Comparison of ENCODE assay signal across 18 cellular contexts in the genomic region with DNA sequence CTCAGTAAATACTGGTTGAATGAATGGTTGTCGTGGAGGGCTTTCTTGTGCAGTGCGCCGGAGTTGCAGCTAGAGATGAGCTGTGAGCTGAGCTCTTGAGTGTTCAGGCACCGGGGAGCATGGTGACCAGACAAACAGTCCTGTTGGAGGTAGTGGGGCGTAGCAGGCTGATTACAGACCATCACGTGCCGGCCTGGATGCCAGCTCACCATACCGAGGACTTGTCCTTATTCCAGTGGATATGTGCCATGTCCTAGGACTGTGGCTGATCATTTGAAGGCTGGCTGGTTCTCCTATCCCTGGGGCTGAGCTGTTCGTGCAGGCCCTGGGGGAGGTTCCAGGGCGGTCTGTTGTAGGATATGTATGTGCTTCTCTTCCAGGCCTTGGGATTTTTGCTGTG. TPM values are rescaled to one million over a fixed set of nuclear protein-coding genes. Genes with fewer than 3 reads are reported as not detected.
DNase-seq lines count a peak whose midpoint lies in the region; ATAC-seq, FAIRE-seq and TF ChIP-seq lines count a peak whose summit lies in the region.
"Had no signal": no experiment of that assay in that cellular context is flagged by ENCODE, and none has a peak within 500 bp of the region (broad histone marks: within the 10 kb centered on the region; RNA-seq: fewer than 3 reads in every experiment).

No MANE protein-coding gene starts in this region.

- no peak for ATAC-seq in GM12878
- no peak for ATAC-seq in upper lobe of right lung
- ATAC-seq: activated T-helper 17 cell treated with anti-CD3 and anti-CD28 coated beads, Interleukin-2, amount 50 U/mL, for 72 hours had no signal

- FAIRE-seq in GM12878 (lab: Jason Lieb, UNC) = no peak
- FAIRE-seq: G401.6 had no signal

- SMC1A ChIA-PET in GM12878 (lab: Charles Lee; ENCODE audit: uncharacterized antibody, unreplicated experiment) = interaction anchor here (1.3 to 5.1 kb wide), 5 partner anchors 11 to 61 kb away, joined by 4 to 31 read pairs (median 7); no protein-coding TSS in a partner anchor

- no peak overlapping the region for H3K9ac ChIP-seq in GM12878 (ENCODE audit: control insufficient read depth, insufficient read depth, low read length)

- 75% methylated on average over 10 of the region's 10 CpGs for WGBS in GM12878 (ENCODE audit: insufficient coverage, insufficient replicate concordance, low lambda C conversion rate, missing lambda C conversion rate)

- no peak for TF ChIP-seq CTCF in AG04450 (IDR thresholded peaks at IDR 0.05; ENCODE audit: low read depth, low read length)
- no peak for TF ChIP-seq CTCF in GM12878 (IDR thresholded peaks at IDR 0.05 in 2 of 3, conservative IDR thresholded peaks at IDR 0.05 in 1 of 3; ENCODE audit: control insufficient read depth in 2 of 3, extremely low read depth in 1 of 3, insufficient read depth in 1 of 3, low read depth in 3 of 3, low read length in 3 of 3)
- no peak for TF ChIP-seq CTCF in nephron progenitor cell (IDR thresholded peaks at IDR 0.05)
- TF ChIP-seq CTCF in upper lobe of right lung (IDR thresholded peaks at IDR 0.05) = no peak

- H3K79me2 ChIP-seq in GM12878 (ENCODE audit: control insufficient read depth, insufficient read depth, low read length) = peaks cover 16% of the 10 kb centered on the region

- DNase-seq in AG04450 (ENCODE audit: low read depth, low spot score) = no peak
- peak; percentile 34 for DNase-seq in G401 (ENCODE audit: low spot score)
- DNase-seq in GM12878 (ENCODE audit: low read depth, low spot score) = no peak
- no peak for DNase-seq in nephron progenitor cell
- DNase-seq in globus pallidus (ENCODE audit: low spot score) = no peak
- no peak for DNase-seq in NCI-H1694 (lab: John Stamatoyannopoulos, UW)
- DNase-seq in NCI-H2107 (lab: John Stamatoyannopoulos, UW) = no peak
- DNase-seq in upper lobe of right lung = no peak
- DNase-seq: activated CD4-positive, alpha-beta T cell treated with anti-CD3 and anti-CD28 coated beads, Interleukin-2, amount 10 ng/mL, durations not matched to agents 7 days and 5 days; HFFc6; NCI-H1436 treated with DMSO at 0.1 percent for 48 hours; NCI-H510A; Peyer's patch; stimulated activated CD4-positive, alpha-beta T cell treated with anti-CD3 and anti-CD28 coated beads, Interleukin-12 subunit alpha, Interleukin-12 subunit beta, amount 100 ng/mL, for 4 hours had no signal

- H3K4me3 Mint-ChIP-seq in nephron progenitor cell = no peak overlapping the region
- H3K4me3 Mint-ChIP-seq: activated CD4-positive, alpha-beta T cell treated with anti-CD3 and anti-CD28 coated beads, Interleukin-2, amount 10 ng/mL, durations not matched to agents 7 days and 5 days; activated T-helper 17 cell treated with anti-CD3 and anti-CD28 coated beads, Interleukin-2, amount 50 U/mL, for 72 hours; HFFc6 had no signal

- H2AFZ ChIP-seq in GM12878 (ENCODE audit: control insufficient read depth, low read depth, low read length) = no peak overlapping the region

- no peak overlapping the region for H3K4me2 ChIP-seq in GM12878 (ENCODE audit: control insufficient read depth, insufficient read depth)

- intact Hi-C loops in GM12878 (cut with micrococcal nuclease; ENCODE audit: unreplicated experiment) = loop anchor here (5.0 kb wide), 2 partner anchors 52 to 112 kb away; no protein-coding TSS in a partner anchor
- intact Hi-C loops in upper lobe of right lung (cut with DNase I) = no loop called here

- peaks cover 14 to 15% of the 10 kb centered on the region in 2 experiments for H3K36me3 ChIP-seq in GM12878 (ENCODE audit: control insufficient read depth in 2 of 2, insufficient read depth in 2 of 2, low read length in 1 of 2)
- peaks cover 32% of the 10 kb centered on the region for H3K36me3 ChIP-seq in upper lobe of right lung

- H3K9me3 ChIP-seq in AG04450 (ENCODE audit: control insufficient read depth, insufficient read depth, low read length) (no peaks in the 10 kb centered on the region), GM12878 (replicated peaks; ENCODE audit: control insufficient read depth, insufficient read depth, low read length) (no peaks in the 10 kb centered on the region), upper lobe of right lung (no peaks in the 10 kb centered on the region)
- H3K9me3 ChIP-seq: Peyer's patch had no signal

- H3K27ac ChIP-seq in AG04450 (ENCODE audit: low read depth, low read length) (peak overlapping the region; percentile 21), GM12878 (ENCODE audit: control insufficient read depth, insufficient read depth) (peak overlapping the region; percentile 6; the same call in 1 of the 2 replicates), upper lobe of right lung (no peak overlapping the region)
- H3K27ac ChIP-seq: C4-2B, dorsolateral prefrontal cortex had no signal

- no peaks in the 10 kb centered on the region for H4K20me1 ChIP-seq in GM12878 (ENCODE audit: control insufficient read depth, insufficient read depth)

- RAD21 ChIA-PET in GM12878 (lab: Charles Lee; ENCODE audit: unreplicated experiment) = interaction anchor here (0.6 to 1.6 kb wide), 6 partner anchors 13 to 367 kb away, joined by 3 to 5 read pairs (median 4); no protein-coding TSS in a partner anchor

- H3K4me3 ChIP-seq in AG04450 (ENCODE audit: low read depth, low read length) = no peak overlapping the region
- no peak overlapping the region for H3K4me3 ChIP-seq in GM12878
- no peak overlapping the region for H3K4me3 ChIP-seq in upper lobe of right lung
- H3K4me3 ChIP-seq: dorsolateral prefrontal cortex, Peyer's patch had no signal

- in situ Hi-C loops in G401 (cut with HindIII; ENCODE audit: low sequenced_read_pairs) (no loop called here), GM12878 (cut with MboI) (no loop called here)

- no peak for TF ChIP-seq POLR2A in GM12878 (IDR thresholded peaks at IDR 0.05; ENCODE audit: low read depth, low read length)

- peak overlapping the region; percentile 68 for H3K27ac Mint-ChIP-seq in nephron progenitor cell
- H3K27ac Mint-ChIP-seq: activated T-helper 17 cell treated with anti-CD3 and anti-CD28 coated beads, Interleukin-2, amount 50 U/mL, for 72 hours; HFFc6 had no signal

- peaks cover 58% of the 10 kb centered on the region for H3K36me3 Mint-ChIP-seq in nephron progenitor cell (ENCODE audit: low read depth)

- TF ChIP-seq EP300 in GM12878 (IDR thresholded peaks at IDR 0.05; ENCODE audit: borderline replicate concordance in 1 of 2, control insufficient read depth in 1 of 2, low read depth in 2 of 2, low read length in 2 of 2) = no peak

- peaks cover 25% of the 10 kb centered on the region for H3K4me1 Mint-ChIP-seq in nephron progenitor cell

- BruUV-seq in GM12878 (replicated peaks; lab: Mats Ljungman, UMichigan) = no TSS peak

- CTCF ChIA-PET in AG04450 (lab: Charles Lee) = interaction anchor here (1.3 kb wide), 1 partner anchor 135 kb away, joined by 3 read pairs; no protein-coding TSS in a partner anchor
- CTCF ChIA-PET in GM12878 (lab: Yijun Ruan, JAX) = interaction anchor here (0.9 to 1.3 kb wide), 2 partner anchors 16 to 135 kb away, joined by 3 read pairs; no protein-coding TSS in a partner anchor

- H3K27me3 Mint-ChIP-seq in nephron progenitor cell (ENCODE audit: low read depth, poor library complexity) = peaks cover 4% of the 10 kb centered on the region
- H3K27me3 Mint-ChIP-seq: activated CD4-positive, alpha-beta T cell treated with anti-CD3 and anti-CD28 coated beads, Interleukin-2, amount 10 ng/mL, durations not matched to agents 7 days and 5 days; activated T-helper 17 cell treated with anti-CD3 and anti-CD28 coated beads, Interleukin-2, amount 50 U/mL, for 72 hours had no signal

- H3K27me3 ChIP-seq in AG04450 (ENCODE audit: control insufficient read depth, insufficient read depth, low read length) (no peaks in the 10 kb centered on the region), GM12878 (replicated peaks in 1 of 2; ENCODE audit: control insufficient read depth in 2 of 2, insufficient read depth in 2 of 2, low read length in 1 of 2) (no peaks in the 10 kb centered on the region), upper lobe of right lung (no peaks in the 10 kb centered on the region)
- H3K27me3 ChIP-seq: dorsolateral prefrontal cortex, Peyer's patch had no signal

- POLR2A ChIA-PET in AG04450 (lab: Yijun Ruan, JAX) = interaction anchor here (1.2 kb wide), 1 partner anchor 121 kb away, joined by 3 read pairs; a partner anchor contains a TSS
- POLR2A ChIA-PET in GM12878 (lab: Charles Lee) = interaction anchor here (0.7 kb wide), 1 partner anchor 67 kb away, joined by 4 read pairs; no protein-coding TSS in a partner anchor

- H3K9me3 Mint-ChIP-seq in nephron progenitor cell = no peaks in the 10 kb centered on the region
- H3K9me3 Mint-ChIP-seq: activated CD4-positive, alpha-beta T cell treated with anti-CD3 and anti-CD28 coated beads, Interleukin-2, amount 10 ng/mL, durations not matched to agents 7 days and 5 days; activated T-helper 17 cell treated with anti-CD3 and anti-CD28 coated beads, Interleukin-2, amount 50 U/mL, for 72 hours; HFFc6 had no signal

- TF ChIP-seq RAD21 in GM12878 (IDR thresholded peaks at IDR 0.05; ENCODE audit: insufficient read depth, low read depth, low read length) = no peak

- H3K4me1 ChIP-seq in GM12878 (ENCODE audit: control insufficient read depth, insufficient read depth, low read length) (peaks cover 26% of the 10 kb centered on the region), upper lobe of right lung (no peaks in the 10 kb centered on the region)

TF ChIP-seq in GM12878, 131 proteins besides CTCF, POLR2A, EP300 and RAD21 (continues in another document):
- TF ChIP-seq ZNF622 (IDR thresholded peaks at IDR 0.05) (no peak), NFIC (IDR thresholded peaks at IDR 0.05; ENCODE audit: low read depth, low read length) (no peak), ZBED1 (IDR thresholded peaks at IDR 0.05; ENCODE audit: borderline replicate concordance) (no peak)

RNA-seq across cellular contexts. Expression of a gene that starts 60.0 kb away (rescaled TPM):
- polyA plus RNA-seq in AG04450 (2011; rRNA removed) (69.7 and 102 TPM in 2 replicates), GM12878 (2011; rRNA removed) (15.3 and 27.5 TPM in 2 replicates), GM12878 (2014; fragmentation: Illumina TruSeq; extraction: Trizol) (19.1 and 21.7 TPM in 2 replicates), GM12878 (2014; fragmentation: Nextera tagmentation; extraction: Ambion mirVana) (1 to 10 TPM; 3.2 to 4.8 TPM), GM12878 (2014; rRNA removed) (16.9 and 20.6 TPM in 2 replicates), GM12878 (2016; fragmentation: Nextera tagmentation; extraction: Ambion mirVana) (10 to 100 TPM in 1 of 2 experiments, 1 to 10 TPM in 1; 4.0 to 10.1 TPM)
- polyA minus RNA-seq in AG04450 (2011; rRNA and poly(A)+ RNA removed) = 290 and 395 TPM in 2 replicates
- total RNA-seq in G401 (2014; rRNA removed; shearing (Covaris generic)) = 22.4 and 26.4 TPM in 2 replicates
- total RNA-seq in GM12878 (2013; cell fraction: nucleolus; rRNA removed) = 142 and 148 TPM in 2 replicates
- total RNA-seq in GM12878 (2014; rRNA removed) (18.9 and 21.8 TPM in 2 replicates), GM12878 (2014; rRNA removed; fragmentation: Illumina TruSeq; extraction: Trizol) (12.1 and 12.2 TPM in 2 replicates), GM12878 (2021) (41.7 and 44.6 TPM in 2 replicates), upper lobe of right lung (50.6 TPM)
- polyA plus RNA-seq in GM12878 (2011; ENCODE audit: low read depth) = 20.3 TPM
- polyA plus RNA-seq in GM12878 (2011; cell fraction: cytosol; rRNA removed) = 26.7 and 30.6 TPM in 2 replicates
- 92.6 and 98.5 TPM in 2 replicates for polyA plus RNA-seq in GM12878 (2011; cell fraction: nucleus; rRNA removed)
- 27.1 and 43.7 TPM in 2 replicates for polyA plus RNA-seq in GM12878 (2012)
- 84.9 and 110 TPM in 2 replicates for polyA minus RNA-seq in GM12878 (2011; rRNA and poly(A)+ RNA removed)
- polyA minus RNA-seq in GM12878 (2011; cell fraction: cytosol; rRNA and poly(A)+ RNA removed) = 20.8 and 28.8 TPM in 2 replicates
- polyA minus RNA-seq in GM12878 (2011; cell fraction: nucleus; rRNA and poly(A)+ RNA removed) = 39.2 and 69.1 TPM in 2 replicates
